Comparison of ENCODE assay signal across 12 cellular contexts in genomic region chr5:44645502-44645901, GRCh38.
DNase-seq lines count a peak whose midpoint lies in the region; ATAC-seq and TF ChIP-seq lines count a peak whose summit lies in the region.
"Had no signal": no experiment of that assay in that cellular context is flagged by ENCODE, and none has a peak within 500 bp of the region (broad histone marks: within the 10 kb centered on the region; RNA-seq: fewer than 3 reads in every experiment).

No MANE protein-coding gene starts in this region.

- WGBS in right cardiac atrium, result 27% methylated on average over 2 of the region's 2 CpGs
- WGBS in neuronal stem cell (ENCODE audit: extremely low coverage in 2 of 2, insufficient read length in 2 of 2, insufficient replicate concordance in 1 of 2), 2 donors, result no CpG with 5 or more reads among the region's 2 CpGs
- 61 to 80% methylated on average over 2 of the region's 2 CpGs for WGBS in body of pancreas, 2 donors

- peaks cover 10% of the 10 kb centered on the region for H3K4me1 Mint-ChIP-seq in glutamatergic neuron (ENCODE audit: low read depth, unreplicated experiment)
- no peaks in the 10 kb centered on the region for H3K4me1 Mint-ChIP-seq in activated T-helper 1 cell treated with anti-CD3 and anti-CD28 coated beads, Interleukin-12 subunit alpha, Interleukin-12 subunit beta, Interleukin-2, Interleukin-4 antibody, amounts not matched to agents 30 ng/mL and 10 ng/mL and 1 ng/mL, durations not matched to agents 14 hours and 24 hours and 36 hours (ENCODE audit: low read depth)
- H3K4me1 Mint-ChIP-seq: B cell; CD4-positive, alpha-beta memory T cell had no signal

- H3K23ac ChIP-seq in neuronal stem cell (ENCODE audit: low read depth, low read length, poor library complexity), result no peak overlapping the region

- H3K18ac ChIP-seq in neuronal stem cell (ENCODE audit: low read length), result no peak overlapping the region

- no peak overlapping the region for H2BK5ac ChIP-seq in neuronal stem cell (ENCODE audit: low read length)

- H2AK5ac ChIP-seq in neuronal stem cell (ENCODE audit: low read depth, low read length), result no peak overlapping the region

- H2BK12ac ChIP-seq in neuronal stem cell (ENCODE audit: low read length), result no peak overlapping the region

- H4K8ac ChIP-seq in neuronal stem cell (ENCODE audit: low read depth, low read length), result no peak overlapping the region

- H3K4me1 ChIP-seq in left ventricle myocardium inferior, result peaks cover 10% of the 10 kb centered on the region
- no peaks in the 10 kb centered on the region for H3K4me1 ChIP-seq in right cardiac atrium (ENCODE audit: control insufficient read depth, insufficient read depth, low read length)
- peaks cover 1 to 7% of the 10 kb centered on the region in 2 donors for H3K4me1 ChIP-seq in neuronal stem cell (ENCODE audit: control insufficient read depth in 2 of 2, insufficient read depth in 1 of 2, low read depth in 1 of 2, low read length in 2 of 2)
- H3K4me1 ChIP-seq in body of pancreas, result no peaks in the 10 kb centered on the region

- no peak for TF ChIP-seq POLR2A in body of pancreas (IDR thresholded peaks at IDR 0.05)

- H3K36me3 Mint-ChIP-seq in glutamatergic neuron (ENCODE audit: unreplicated experiment), result no peaks in the 10 kb centered on the region
- H3K36me3 Mint-ChIP-seq in activated T-helper 1 cell treated with anti-CD3 and anti-CD28 coated beads, Interleukin-12 subunit alpha, Interleukin-12 subunit beta, Interleukin-2, Interleukin-4 antibody, amounts not matched to agents 30 ng/mL and 10 ng/mL and 1 ng/mL, durations not matched to agents 14 hours and 24 hours and 36 hours (ENCODE audit: low read depth), result no peaks in the 10 kb centered on the region
- H3K36me3 Mint-ChIP-seq: CD4-positive, alpha-beta memory T cell had no signal

- no peaks in the 10 kb centered on the region for H3K27me3 Mint-ChIP-seq in glutamatergic neuron (ENCODE audit: unreplicated experiment)
- no peaks in the 10 kb centered on the region for H3K27me3 Mint-ChIP-seq in activated T-helper 1 cell treated with anti-CD3 and anti-CD28 coated beads, Interleukin-12 subunit alpha, Interleukin-12 subunit beta, Interleukin-2, Interleukin-4 antibody, amounts not matched to agents 30 ng/mL and 10 ng/mL and 1 ng/mL, durations not matched to agents 14 hours and 24 hours and 36 hours (ENCODE audit: insufficient read depth)
- H3K27me3 Mint-ChIP-seq: B cell; CD4-positive, alpha-beta memory T cell had no signal

- no peaks in the 10 kb centered on the region for H3K9me3 Mint-ChIP-seq in glutamatergic neuron (ENCODE audit: unreplicated experiment)
- H3K9me3 Mint-ChIP-seq in activated T-helper 1 cell treated with anti-CD3 and anti-CD28 coated beads, Interleukin-12 subunit alpha, Interleukin-12 subunit beta, Interleukin-2, Interleukin-4 antibody, amounts not matched to agents 30 ng/mL and 10 ng/mL and 1 ng/mL, durations not matched to agents 14 hours and 24 hours and 36 hours, result peaks cover 4% of the 10 kb centered on the region

- H3K4ac ChIP-seq in neuronal stem cell (ENCODE audit: low read length), result no peak overlapping the region

- ATAC-seq in right cardiac atrium (no peak), body of pancreas (no peak)
- ATAC-seq: GM12878, HCT116 had no signal

- H3K9ac ChIP-seq in neuronal stem cell (ENCODE audit: low read depth, low read length, poor library complexity), result no peak overlapping the region

- H3K27me3 ChIP-seq in left ventricle myocardium inferior (ENCODE audit: low read depth) (peaks cover 19% of the 10 kb centered on the region), right cardiac atrium (ENCODE audit: control insufficient read depth, insufficient read depth) (no peaks in the 10 kb centered on the region), neuronal stem cell (ENCODE audit: control insufficient read depth in 3 of 3, insufficient read depth in 3 of 3, low read depth in 1 of 3, low read length in 3 of 3) (no peaks in the 10 kb centered on the region), body of pancreas (no peaks in the 10 kb centered on the region)

- no peak overlapping the region for H3K4me3 Mint-ChIP-seq in glutamatergic neuron (ENCODE audit: unreplicated experiment)
- no peak overlapping the region for H3K4me3 Mint-ChIP-seq in activated T-helper 1 cell treated with anti-CD3 and anti-CD28 coated beads, Interleukin-12 subunit alpha, Interleukin-12 subunit beta, Interleukin-2, Interleukin-4 antibody, amounts not matched to agents 30 ng/mL and 10 ng/mL and 1 ng/mL, durations not matched to agents 14 hours and 24 hours and 36 hours
- H3K4me3 Mint-ChIP-seq: B cell; CD4-positive, alpha-beta memory T cell had no signal

- peak overlapping the region; percentile 47 for H3K27ac ChIP-seq in left ventricle myocardium inferior (replicated peaks)
- H3K27ac ChIP-seq in right cardiac atrium (ENCODE audit: low read length), result no peak overlapping the region
- no peak overlapping the region for H3K27ac ChIP-seq in neuronal stem cell (replicated peaks; ENCODE audit: low read length)
- no peak overlapping the region for H3K27ac ChIP-seq in body of pancreas

- no peak overlapping the region for H2BK120ac ChIP-seq in neuronal stem cell (ENCODE audit: low read depth, low read length)

- H3K36me3 ChIP-seq in left ventricle myocardium inferior, result no peaks in the 10 kb centered on the region
- no peaks in the 10 kb centered on the region for H3K36me3 ChIP-seq in neuronal stem cell (replicated peaks in 1 of 2; ENCODE audit: control insufficient read depth in 2 of 2, insufficient read depth in 2 of 2, low read length in 2 of 2)
- H3K36me3 ChIP-seq in body of pancreas (replicated peaks in 1 of 2; ENCODE audit: insufficient read depth in 1 of 2, low read depth in 2 of 2), result no peaks in the 10 kb centered on the region

- no peak overlapping the region for H3K14ac ChIP-seq in neuronal stem cell (ENCODE audit: low read length)

- intact Hi-C loops in left ventricle myocardium inferior (cut with micrococcal nuclease), result no loop called here
- intact Hi-C loops in right cardiac atrium (cut with DNase I), result no loop called here
- intact Hi-C loops in activated T-helper 1 cell treated with anti-CD3 and anti-CD28 coated beads, Interleukin-12 subunit alpha, Interleukin-12 subunit beta, Interleukin-2, Interleukin-4 antibody, amounts not matched to agents 30 ng/mL and 10 ng/mL and 1 ng/mL, durations not matched to agents 14 hours and 24 hours and 36 hours (cut with micrococcal nuclease), result no loop called here
- intact Hi-C loops in body of pancreas (cut with DNase I), result no loop called here

- H4K91ac ChIP-seq in neuronal stem cell (ENCODE audit: low read depth, low read length, poor library complexity), result no peak overlapping the region

- no peak for DNase-seq in left ventricle myocardium inferior
- DNase-seq in right cardiac atrium, result no peak
- DNase-seq in glutamatergic neuron, result no peak
- no peak for DNase-seq in neuronal stem cell (ENCODE audit: low spot score)
- no peak for DNase-seq in MV-4-11 (lab: John Stamatoyannopoulos, UW)
- no peak for DNase-seq in activated T-helper 1 cell treated with anti-CD3 and anti-CD28 coated beads, Interleukin-12 subunit alpha, Interleukin-12 subunit beta, Interleukin-2, Interleukin-4 antibody, amounts not matched to agents 30 ng/mL and 10 ng/mL and 1 ng/mL, durations not matched to agents 14 hours and 24 hours and 36 hours (ENCODE audit: low spot score)
- DNase-seq in body of pancreas, result no peak
- DNase-seq: CD4-positive, alpha-beta memory T cell; DMS79 had no signal

- no peak for TF ChIP-seq CTCF in left ventricle myocardium inferior (IDR thresholded peaks at IDR 0.05; ENCODE audit: borderline replicate concordance)
- no peak for TF ChIP-seq CTCF in glutamatergic neuron (IDR thresholded peaks at IDR 0.05; ENCODE audit: partially characterized antibody, unreplicated experiment)
- TF ChIP-seq CTCF in body of pancreas (IDR thresholded peaks at IDR 0.05), result no peak

- peaks cover 9% of the 10 kb centered on the region for H3K9me3 ChIP-seq in left ventricle myocardium inferior (replicated peaks)
- H3K9me3 ChIP-seq in right cardiac atrium (ENCODE audit: control insufficient read depth, low read length), result peaks cover 2% of the 10 kb centered on the region
- peaks cover 3 to 8% of the 10 kb centered on the region in 2 donors for H3K9me3 ChIP-seq in neuronal stem cell (replicated peaks in 1 of 2; ENCODE audit: control insufficient read depth in 2 of 2, insufficient read depth in 1 of 2, low read depth in 1 of 2, low read length in 2 of 2)
- H3K9me3 ChIP-seq in body of pancreas, result no peaks in the 10 kb centered on the region

- H3K27ac Mint-ChIP-seq in glutamatergic neuron (ENCODE audit: unreplicated experiment), result peak overlapping the region; percentile 89
- no peak overlapping the region for H3K27ac Mint-ChIP-seq in activated T-helper 1 cell treated with anti-CD3 and anti-CD28 coated beads, Interleukin-12 subunit alpha, Interleukin-12 subunit beta, Interleukin-2, Interleukin-4 antibody, amounts not matched to agents 30 ng/mL and 10 ng/mL and 1 ng/mL, durations not matched to agents 14 hours and 24 hours and 36 hours
- H3K27ac Mint-ChIP-seq: B cell; CD4-positive, alpha-beta memory T cell had no signal

- no peak overlapping the region for H3K4me2 ChIP-seq in neuronal stem cell (ENCODE audit: insufficient read depth, low read length, poor library complexity, severe bottlenecking)

- no peaks in the 10 kb centered on the region for H3K79me1 ChIP-seq in neuronal stem cell (ENCODE audit: low read depth, low read length)

- peak overlapping the region; percentile 51 for H2AFZ ChIP-seq in neuronal stem cell (ENCODE audit: low read length)

- no peak overlapping the region for H2BK15ac ChIP-seq in neuronal stem cell (ENCODE audit: low read length)

- H3K4me3 ChIP-seq in left ventricle myocardium inferior, result no peak overlapping the region
- H3K4me3 ChIP-seq in right cardiac atrium (ENCODE audit: low read length), result no peak overlapping the region
- H3K4me3 ChIP-seq in neuronal stem cell (ENCODE audit: low read length in 2 of 2), result no peak overlapping the region
- no peak overlapping the region for H3K4me3 ChIP-seq in body of pancreas
- H3K4me3 ChIP-seq: GM12878 had no signal
